1 cellular context compared by ENCODE assay signal in the genomic region with DNA sequence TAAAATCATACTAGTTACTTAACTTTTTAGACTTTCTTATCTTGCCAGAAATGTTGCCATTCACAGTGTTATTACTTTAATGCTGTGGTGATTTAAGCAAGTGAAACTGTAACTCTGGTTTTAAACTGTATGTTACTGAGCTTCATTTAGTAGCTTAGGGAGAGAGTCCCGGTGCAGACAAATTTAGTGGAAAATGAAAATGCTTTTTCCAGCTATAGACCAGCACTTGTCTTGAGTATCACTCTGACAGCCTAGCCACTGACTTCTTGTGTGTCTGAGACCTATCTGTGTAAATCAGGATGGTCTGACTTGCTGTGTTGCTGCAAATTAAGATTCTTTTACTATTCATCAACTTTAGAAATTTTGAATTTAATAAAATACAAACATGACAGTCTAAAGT.
TF ChIP-seq lines count a peak whose summit lies in the region.

No MANE protein-coding gene starts in this region.

TF ChIP-seq in IMR-90, 13 proteins besides CTCF, POLR2A, EP300 and RAD21 (continued from another document):
- TF ChIP-seq CEBPB (IDR thresholded peaks at IDR 0.05; ENCODE audit: low read depth, low read length) (no peak), FOS (IDR thresholded peaks at IDR 0.05; ENCODE audit: low read depth, low read length) (no peak)
